ENCODE assay signal across 17 cellular contexts in genomic region chrX:54184474-54184873, GRCh38. TPM values are rescaled to one million over a fixed set of nuclear protein-coding genes. Genes with fewer than 3 reads are reported as not detected.
A peak's percentile ranks its signal among the peaks of the same experiment; 100 is the strongest.
DNase-seq lines count a peak whose midpoint lies in the region; ATAC-seq and TF ChIP-seq lines count a peak whose summit lies in the region.
"Had no signal": no experiment of that assay in that cellular context is flagged by ENCODE, and none has a peak within 500 bp of the region (broad histone marks: within the 10 kb centered on the region; RNA-seq: fewer than 3 reads in every experiment).

No MANE protein-coding gene starts in this region.

- DNase-seq in DND-41 (no peak), Panc1 (ENCODE audit: low read depth, low spot score) (no peak), nephron progenitor cell (no peak), GF-D8 (lab: John Stamatoyannopoulos, UW) (no peak)
- DNase-seq: CD4-positive, CD25-positive, alpha-beta regulatory T cell; CD8-positive, alpha-beta memory T cell; COR-L47; DMS153; DMS79; EL; H9; Kasumi-1; KG1 had no signal

- H3K4me1 Mint-ChIP-seq in nephron progenitor cell: peaks cover 31% of the 10 kb centered on the region

- H3K27me3 ChIP-seq in BLaER1 treated with 17β-estradiol and CSF1 and Interleukin-3, amounts not matched to agents 10 nM and 100 nM: peaks cover 39 to 92% (median 82%) of the 10 kb centered on the region in 11 experiments
- H3K27me3 ChIP-seq in DND-41 (ENCODE audit: insufficient read depth, low read length, poor library complexity) (no peaks in the 10 kb centered on the region), Panc1 (ENCODE audit: control insufficient read depth, insufficient read depth, low read length) (no peaks in the 10 kb centered on the region)

- H4K20me1 ChIP-seq in BLaER1 treated with 17β-estradiol and CSF1 and Interleukin-3, amounts not matched to agents 10 nM and 100 nM: peaks cover 0 to 27% (median 17%) of the 10 kb centered on the region in 11 experiments; a peak in 15 of 22 replicates
- peaks cover 25% of the 10 kb centered on the region for H4K20me1 ChIP-seq in DND-41 (ENCODE audit: insufficient read depth, low read length)

- no peak overlapping the region for H3K27ac Mint-ChIP-seq in nephron progenitor cell
- H3K27ac Mint-ChIP-seq: CD4-positive, CD25-positive, alpha-beta regulatory T cell had no signal

- CTCF ChIA-PET in Panc1 (lab: Charles Lee): no interaction called here

- no peak overlapping the region for H3K27ac ChIP-seq in BLaER1 treated with 17β-estradiol and CSF1 and Interleukin-3, amounts not matched to agents 10 nM and 100 nM
- H3K27ac ChIP-seq in DND-41 (ENCODE audit: low read length) (no peak overlapping the region), Panc1 (ENCODE audit: low read length) (no peak overlapping the region)

- peak overlapping the region; percentile 9; the same call in 1 of the 2 replicates for H2AFZ ChIP-seq in DND-41 (ENCODE audit: low read depth, low read length)

- TF ChIP-seq CTCF in DND-41 (IDR thresholded peaks at IDR 0.05; ENCODE audit: borderline replicate concordance, extremely low read depth, low read length, poor library complexity, severe bottlenecking) (no peak), Panc1 (IDR thresholded peaks at IDR 0.05) (no peak), nephron progenitor cell (IDR thresholded peaks at IDR 0.05) (no peak)

- peaks cover 32% of the 10 kb centered on the region for H3K9me3 Mint-ChIP-seq in nephron progenitor cell
- H3K9me3 Mint-ChIP-seq: CD4-positive, CD25-positive, alpha-beta regulatory T cell; IgD-negative memory B cell had no signal

- no peak overlapping the region for H3K4me3 Mint-ChIP-seq in nephron progenitor cell

- H3K36me3 Mint-ChIP-seq in nephron progenitor cell (ENCODE audit: low read depth): no peaks in the 10 kb centered on the region
- H3K36me3 Mint-ChIP-seq: IgD-negative memory B cell had no signal

- POLR2A ChIA-PET in Panc1 (lab: Charles Lee): interaction anchor here (0.6 kb wide), 1 partner anchor 25 kb away, joined by 15 read pairs; no protein-coding TSS in a partner anchor

- H3K9ac ChIP-seq in BLaER1 treated with 17β-estradiol and CSF1 and Interleukin-3, amounts not matched to agents 10 nM and 100 nM: no peak overlapping the region
- H3K9ac ChIP-seq in DND-41 (ENCODE audit: low read depth, low read length): no peak overlapping the region

- peaks cover 36% of the 10 kb centered on the region for H3K79me2 ChIP-seq in DND-41 (ENCODE audit: insufficient read depth, low read length)

- ATAC-seq in DND-41 (ENCODE audit: insufficient read depth, low read depth): no peak
- ATAC-seq in Panc1: no peak
- ATAC-seq in GM18861 (IDR thresholded peaks at IDR 0.05; ENCODE audit: unreplicated experiment): no peak
- ATAC-seq: HepG2 had no signal

- no peak overlapping the region for H3K4me3 ChIP-seq in BLaER1 treated with 17β-estradiol and CSF1 and Interleukin-3, amounts not matched to agents 10 nM and 100 nM
- no peak overlapping the region for H3K4me3 ChIP-seq in DND-41 (ENCODE audit: low read depth in 1 of 2, low read length in 2 of 2)
- H3K4me3 ChIP-seq in Panc1 (ENCODE audit: low read depth in 2 of 2, low read length in 2 of 2): no peak overlapping the region

- BruUV-seq in Panc1 (replicated peaks; lab: Mats Ljungman, UMichigan): TSS peak; percentile 76

- no peaks in the 10 kb centered on the region for H3K27me3 Mint-ChIP-seq in nephron progenitor cell (ENCODE audit: low read depth, poor library complexity)
- H3K27me3 Mint-ChIP-seq: CD4-positive, CD25-positive, alpha-beta regulatory T cell; IgD-negative memory B cell had no signal

- peak overlapping the region in 9 of 11 experiments; percentile 26 to 70 (median 60); a peak in 9 of 22 replicates for H3K4me2 ChIP-seq in BLaER1 treated with 17β-estradiol and CSF1 and Interleukin-3, amounts not matched to agents 10 nM and 100 nM
- H3K4me2 ChIP-seq in DND-41 (ENCODE audit: insufficient read depth, low read length): no peak overlapping the region

- intact Hi-C loops in Panc1 (cut with micrococcal nuclease; ENCODE audit: unreplicated experiment): no loop called here

- no peaks in the 10 kb centered on the region for H3K36me3 ChIP-seq in BLaER1 treated with 17β-estradiol and CSF1 and Interleukin-3, amounts not matched to agents 10 nM and 100 nM
- peaks cover 20% of the 10 kb centered on the region for H3K36me3 ChIP-seq in DND-41 (ENCODE audit: insufficient read depth, low read length)
- no peaks in the 10 kb centered on the region; the same call in 1 of the 2 replicates for H3K36me3 ChIP-seq in Panc1 (ENCODE audit: control insufficient read depth, insufficient read depth, low read length)

- peaks cover 21 to 45% (median 29%) of the 10 kb centered on the region in 10 experiments for H3K4me1 ChIP-seq in BLaER1 treated with 17β-estradiol and CSF1 and Interleukin-3, amounts not matched to agents 10 nM and 100 nM
- H3K4me1 ChIP-seq in DND-41 (ENCODE audit: insufficient read depth, low read length) (peaks cover 34% of the 10 kb centered on the region), Panc1 (ENCODE audit: control insufficient read depth, insufficient read depth, low read length) (peaks cover 11% of the 10 kb centered on the region)

- peaks cover 0 to 6% (median 0%) of the 10 kb centered on the region in 11 experiments; a peak in 4 of 22 replicates for H3K9me3 ChIP-seq in BLaER1 treated with 17β-estradiol and CSF1 and Interleukin-3, amounts not matched to agents 10 nM and 100 nM (replicated peaks in 1 of 11)
- H3K9me3 ChIP-seq in DND-41 (ENCODE audit: insufficient read depth, low read length, severe bottlenecking): no peaks in the 10 kb centered on the region
- H3K9me3 ChIP-seq in Panc1 (ENCODE audit: control insufficient read depth, insufficient read depth, low read depth, low read length): no peaks in the 10 kb centered on the region

- in situ Hi-C loops in Panc1 (cut with HindIII; ENCODE audit: low pct_unique_long_range_greater_than_20kb, low sequenced_read_pairs): no loop called here

RNA-seq across cellular contexts. Expression of gene FAM120C, which starts 1.4 kb away (rescaled TPM):
- total RNA-seq in Panc1 (2021; ENCODE audit: unreplicated experiment): 12.1 TPM
- polyA plus RNA-seq in Panc1 (2012; ENCODE audit: insufficient read length): 7.4 TPM
